In genomic region chr10:44020322-44021111, GRCh38 we compare ENCODE assay signal across 15 cellular contexts.
DNase-seq lines count a peak whose midpoint lies in the region; ATAC-seq, FAIRE-seq and TF ChIP-seq lines count a peak whose summit lies in the region.
"Had no signal": no experiment of that assay in that cellular context is flagged by ENCODE, and none has a peak within 500 bp of the region (broad histone marks: within the 10 kb centered on the region; RNA-seq: fewer than 3 reads in every experiment).

No MANE protein-coding gene starts in this region.

- H3K79me2 ChIP-seq in GM12878 (ENCODE audit: control insufficient read depth, insufficient read depth, low read length), result no peaks in the 10 kb centered on the region

- no peak for TF ChIP-seq POLR2A in GM12878 (IDR thresholded peaks at IDR 0.05; ENCODE audit: low read depth, low read length)

- H3K27ac ChIP-seq in GM12878 (ENCODE audit: control insufficient read depth, insufficient read depth), result peak overlapping the region; percentile 36
- H3K27ac ChIP-seq: neutrophil had no signal

- TF ChIP-seq CTCF in GM12878 (IDR thresholded peaks at IDR 0.05 in 2 of 3, conservative IDR thresholded peaks at IDR 0.05 in 1 of 3; ENCODE audit: control insufficient read depth in 2 of 3, extremely low read depth in 1 of 3, insufficient read depth in 1 of 3, low read depth in 3 of 3, low read length in 3 of 3), result no peak

- H4K20me1 ChIP-seq in GM12878 (ENCODE audit: control insufficient read depth, insufficient read depth), result no peaks in the 10 kb centered on the region

- no peaks in the 10 kb centered on the region for H3K9me3 Mint-ChIP-seq in T-cell
- H3K9me3 Mint-ChIP-seq: activated naive CD4-positive, alpha-beta T cell treated with anti-CD3 and anti-CD28 coated beads, Interleukin-2, amount 50 U/mL, for 24 hours; CD4-positive, alpha-beta memory T cell; T-helper 1 cell treated with Interleukin-12 subunit alpha and Interleukin-12 subunit beta and Interleukin-4 antibody, amounts not matched to agents 30 μg/mL and 1 μg/mL, for 36 hours had no signal

- H2AFZ ChIP-seq in GM12878 (ENCODE audit: control insufficient read depth, low read depth, low read length), result peak overlapping the region; percentile 30

- peaks cover 18% of the 10 kb centered on the region; the same call in 1 of the 2 replicates for H3K4me1 ChIP-seq in GM12878 (ENCODE audit: control insufficient read depth, insufficient read depth, low read length)

- no peak overlapping the region for H3K9ac ChIP-seq in GM12878 (ENCODE audit: control insufficient read depth, insufficient read depth, low read length)

- no peak overlapping the region for H3K4me3 ChIP-seq in GM12878

- WGBS in GM12878 (ENCODE audit: insufficient coverage, insufficient replicate concordance, low lambda C conversion rate, missing lambda C conversion rate), result 19% methylated on average over 5 of the region's 5 CpGs

- H3K27ac Mint-ChIP-seq in T-cell, result no peak overlapping the region
- H3K27ac Mint-ChIP-seq: activated naive CD4-positive, alpha-beta T cell treated with anti-CD3 and anti-CD28 coated beads, Interleukin-2, amount 50 U/mL, for 24 hours; CD4-positive, alpha-beta memory T cell; T-helper 1 cell treated with Interleukin-12 subunit alpha and Interleukin-12 subunit beta and Interleukin-4 antibody, amounts not matched to agents 30 μg/mL and 1 μg/mL, for 36 hours had no signal

- no peaks in the 10 kb centered on the region; the same call in 2 of the 3 replicates for H3K9me3 ChIP-seq in GM12878 (replicated peaks; ENCODE audit: control insufficient read depth, insufficient read depth, low read length)
- H3K9me3 ChIP-seq: neutrophil had no signal

- in situ Hi-C loops in GM12878 (cut with MboI), result loop anchor here (25.0 kb wide), 1 partner anchor 608 kb away; the partner anchor contains the start of gene HNRNPF

- CTCF ChIA-PET in GM12878 (lab: Yijun Ruan, JAX), result interaction anchor here (1.0 to 4.6 kb wide), 5 partner anchors 9 to 135 kb away, joined by 3 to 22 read pairs (median 4); no protein-coding TSS in a partner anchor
- CTCF ChIA-PET in T-cell (lab: Charles Lee), result interaction anchor here in 1 of 2 donors (0.7 kb wide), 1 partner anchor 23 kb away, joined by 3 read pairs; no protein-coding TSS in a partner anchor

- no peak for TF ChIP-seq RAD21 in GM12878 (IDR thresholded peaks at IDR 0.05; ENCODE audit: insufficient read depth, low read depth, low read length)

- no peak overlapping the region for H3K4me3 Mint-ChIP-seq in T-cell
- H3K4me3 Mint-ChIP-seq: activated naive CD4-positive, alpha-beta T cell treated with anti-CD3 and anti-CD28 coated beads, Interleukin-2, amount 50 U/mL, for 24 hours; T-helper 1 cell treated with Interleukin-12 subunit alpha and Interleukin-12 subunit beta and Interleukin-4 antibody, amounts not matched to agents 30 μg/mL and 1 μg/mL, for 36 hours had no signal

- ATAC-seq in GM19023 (IDR thresholded peaks at IDR 0.05; ENCODE audit: unreplicated experiment) (peak; percentile 69), HG02642 (IDR thresholded peaks at IDR 0.05; ENCODE audit: poor library complexity, unreplicated experiment) (peak; percentile 77), GM12878 (peak; percentile 93), sciatic nerve (peak; percentile 72), SK-N-SH treated with all-trans-retinoic acid at 6 μM for 48 hours (no peak), T-cell (replicated peaks in 1 of 4) (no peak)
- ATAC-seq: stimulated activated naive CD8-positive, alpha-beta T cell treated with anti-CD3 and anti-CD28 coated beads, Interleukin-15, Interleukin-2, amounts not matched to agents 100 U/mL and 50 U/mL, for 24 hours had no signal

- no peaks in the 10 kb centered on the region; a peak in 1 of 4 replicates for H3K27me3 ChIP-seq in GM12878 (replicated peaks in 1 of 2; ENCODE audit: control insufficient read depth in 2 of 2, insufficient read depth in 2 of 2, low read length in 1 of 2)

- DNase-seq in GM12878 (ENCODE audit: low read depth, low spot score), result peak; percentile 42
- DNase-seq in sciatic nerve (ENCODE audit: low spot score), result no peak
- no peak for DNase-seq in NCI-H524 treated with DMSO at 0.1 percent for 48 hours (lab: John Stamatoyannopoulos, UW)
- DNase-seq in medulla oblongata (ENCODE audit: extremely low spot score), result no peak
- DNase-seq in T-cell, result no peak
- DNase-seq: CD4-positive, alpha-beta memory T cell; kidney glomerular epithelial cell; NCI-H2107; stimulated activated naive CD8-positive, alpha-beta T cell treated with anti-CD3 and anti-CD28 coated beads, Interleukin-15, Interleukin-2, amounts not matched to agents 100 U/mL and 50 U/mL, for 24 hours had no signal

- BruUV-seq in GM12878 (replicated peaks; lab: Mats Ljungman, UMichigan), result no TSS peak

- intact Hi-C loops in GM12878 (cut with micrococcal nuclease; ENCODE audit: unreplicated experiment) (no loop called here), sciatic nerve (cut with DNase I) (no loop called here)

- SMC1A ChIA-PET in GM12878 (lab: Charles Lee; ENCODE audit: uncharacterized antibody, unreplicated experiment), result interaction anchor here (1.1 to 5.8 kb wide), 11 partner anchors 9 to 381 kb away, joined by 3 to 77 read pairs (median 6); no protein-coding TSS in a partner anchor

- POLR2A ChIA-PET in GM12878 (lab: Charles Lee) (interaction anchor here (0.8 to 1.7 kb wide), 3 partner anchors 9 to 10 kb away, joined by 3 to 7 read pairs (median 3); no protein-coding TSS in a partner anchor), T-cell (lab: Charles Lee) (no interaction called here)

- H3K36me3 ChIP-seq in GM12878 (ENCODE audit: control insufficient read depth in 2 of 2, insufficient read depth in 2 of 2, low read length in 1 of 2), result no peaks in the 10 kb centered on the region
- H3K36me3 ChIP-seq: neutrophil had no signal

- no peaks in the 10 kb centered on the region for H3K36me3 Mint-ChIP-seq in T-cell
- H3K36me3 Mint-ChIP-seq: activated naive CD4-positive, alpha-beta T cell treated with anti-CD3 and anti-CD28 coated beads, Interleukin-2, amount 50 U/mL, for 24 hours; CD4-positive, alpha-beta memory T cell had no signal

- RAD21 ChIA-PET in GM12878 (lab: Charles Lee; ENCODE audit: unreplicated experiment), result interaction anchor here (1.2 to 4.6 kb wide), 5 partner anchors 10 to 55 kb away, joined by 3 to 57 read pairs (median 8); no protein-coding TSS in a partner anchor

- TF ChIP-seq EP300 in GM12878 (IDR thresholded peaks at IDR 0.05; ENCODE audit: borderline replicate concordance in 1 of 2, control insufficient read depth in 1 of 2, low read depth in 2 of 2, low read length in 2 of 2), result no peak

- peaks cover 21 to 28% of the 10 kb centered on the region in 2 donors for H3K27me3 Mint-ChIP-seq in T-cell

- H3K4me1 Mint-ChIP-seq in T-cell, result no peaks in the 10 kb centered on the region
- H3K4me1 Mint-ChIP-seq: activated naive CD4-positive, alpha-beta T cell treated with anti-CD3 and anti-CD28 coated beads, Interleukin-2, amount 50 U/mL, for 24 hours; CD4-positive, alpha-beta memory T cell had no signal

- no peak overlapping the region; the same call in 1 of the 2 replicates for H3K4me2 ChIP-seq in GM12878 (ENCODE audit: control insufficient read depth, insufficient read depth)

- peak; percentile 7 for FAIRE-seq in GM12878 (lab: Jason Lieb, UNC)

TF ChIP-seq in GM12878, 131 proteins besides CTCF, POLR2A, EP300 and RAD21 (continues in another document):
- TF ChIP-seq SMARCA5 (IDR thresholded peaks at IDR 0.05), result 0 out of 2 replicates have a peak, but pooled peaks have one; percentile 37
- no peak for TF ChIP-seq MTA2 (IDR thresholded peaks at IDR 0.05; ENCODE audit: low read depth)

TF ChIP-seq in SK-N-SH treated with all-trans-retinoic acid at 6 μM for 48 hours, 23 proteins besides CTCF, POLR2A, EP300 and RAD21 (continues in another document):
- TF ChIP-seq ZNF8 (CRISPR knock-in tag; IDR thresholded peaks at IDR 0.05), result no peak
- TF ChIP-seq TSHZ2 (CRISPR knock-in tag; IDR thresholded peaks at IDR 0.05), result no peak
- TF ChIP-seq ZNF70 (CRISPR knock-in tag; IDR thresholded peaks at IDR 0.05), result no peak
- TF ChIP-seq ZFP30 (CRISPR knock-in tag; IDR thresholded peaks at IDR 0.05), result no peak
- TF ChIP-seq SNAI2 (CRISPR knock-in tag; IDR thresholded peaks at IDR 0.05), result no peak
- no peak for TF ChIP-seq CSRNP3 (CRISPR knock-in tag; IDR thresholded peaks at IDR 0.05)
- TF ChIP-seq TCF4 (CRISPR knock-in tag; IDR thresholded peaks at IDR 0.05; ENCODE audit: borderline replicate concordance), result no peak
- TF ChIP-seq BACH2 (CRISPR knock-in tag; IDR thresholded peaks at IDR 0.05; ENCODE audit: borderline replicate concordance), result no peak

Comparison
In these comparisons a context has a peak if more than half of its experiments do, and no peak if none do; other contexts are left out.
1. ATAC-seq: peak in GM19023 (single experiment), HG02642 (single experiment), GM12878 (single experiment) and sciatic nerve (single experiment); none in SK-N-SH treated with all-trans-retinoic acid at 6 μM for 48 hours (single experiment) and T-cell (0 of 4).